Comparison of ENCODE assay signal across 20 cellular contexts in genomic region chr3:106229495-106230278, GRCh38.
DNase-seq lines count a peak whose midpoint lies in the region; ATAC-seq and TF ChIP-seq lines count a peak whose summit lies in the region.
"Had no signal": no experiment of that assay in that cellular context is flagged by ENCODE, and none has a peak within 500 bp of the region (broad histone marks: within the 10 kb centered on the region; RNA-seq: fewer than 3 reads in every experiment).

No MANE protein-coding gene starts in this region.

- no peaks in the 10 kb centered on the region for H3K27me3 Mint-ChIP-seq in activated T-cell treated with anti-CD3 and anti-CD28 coated beads, Interleukin-2, amount 50 U/mL, for 24 hours
- H3K27me3 Mint-ChIP-seq in activated T-cell treated with anti-CD3 and anti-CD28 coated beads, Interleukin-2, amount 50 U/mL, for 4 hours (ENCODE audit: low read depth) = no peaks in the 10 kb centered on the region
- H3K27me3 Mint-ChIP-seq in activated naive CD8-positive, alpha-beta T cell treated with anti-CD3 and anti-CD28 coated beads, Interleukin-2, amount 50 U/mL, for 24 hours = no peaks in the 10 kb centered on the region
- H3K27me3 Mint-ChIP-seq: IgD-negative memory B cell had no signal

- no peak overlapping the region for H3K4me3 ChIP-seq in GM23248
- no peak overlapping the region for H3K4me3 ChIP-seq in OCI-LY7 (ENCODE audit: low read depth, low read length, poor library complexity, severe bottlenecking)
- H3K4me3 ChIP-seq: pancreas, skin epidermis, tibial nerve had no signal

- H3K4me1 ChIP-seq in GM23248 (ENCODE audit: insufficient read depth) (peaks cover 30% of the 10 kb centered on the region), OCI-LY7 (ENCODE audit: insufficient read depth, low read length, poor library complexity, severe bottlenecking) (peaks cover 16% of the 10 kb centered on the region)
- H3K4me1 ChIP-seq: foreskin keratinocyte, pancreas, tibial nerve had no signal

- no peak for TF ChIP-seq CTCF in OCI-LY7 (conservative IDR thresholded peaks at IDR 0.05; ENCODE audit: low read length)

- BruUV-seq in OCI-LY7 (replicated peaks; lab: Mats Ljungman, UMichigan) = no TSS peak

- H3K9me3 Mint-ChIP-seq in activated T-cell treated with anti-CD3 and anti-CD28 coated beads, Interleukin-2, amount 50 U/mL, for 24 hours = peaks cover 12% of the 10 kb centered on the region
- peaks cover 10% of the 10 kb centered on the region for H3K9me3 Mint-ChIP-seq in activated T-cell treated with anti-CD3 and anti-CD28 coated beads, Interleukin-2, amount 50 U/mL, for 4 hours
- H3K9me3 Mint-ChIP-seq in activated naive CD8-positive, alpha-beta T cell treated with anti-CD3 and anti-CD28 coated beads, Interleukin-2, amount 50 U/mL, for 24 hours = peaks cover 29% of the 10 kb centered on the region

- DNase-seq in activated T-cell treated with anti-CD3 and anti-CD28 coated beads, Interleukin-2, amount 50 U/mL, for 24 hours = no peak
- DNase-seq in activated T-cell treated with anti-CD3 and anti-CD28 coated beads, Interleukin-2, amount 50 U/mL, for 4 hours = no peak
- no peak for DNase-seq in GM23248
- DNase-seq in OCI-LY7 (ENCODE audit: low spot score) = no peak
- DNase-seq in activated naive CD8-positive, alpha-beta T cell treated with anti-CD3 and anti-CD28 coated beads, Interleukin-2, amount 50 U/mL, for 24 hours = no peak
- no peak for DNase-seq in Kasumi-1 (lab: John Stamatoyannopoulos, UW)
- DNase-seq: ACHN; activated CD4-positive, alpha-beta T cell treated with anti-CD3 and anti-CD28 coated beads for 4 hours; caudate nucleus; foreskin keratinocyte; H7; NCI-H2081; NCI-H226; NCI-H69; pancreas; retina had no signal

- intact Hi-C loops in OCI-LY7 (cut with micrococcal nuclease; ENCODE audit: unreplicated experiment) = no loop called here

- 77 to 85% methylated on average over 4 of the region's 4 CpGs for WGBS in GM23248 (ENCODE audit: low coverage in 1 of 2, low lambda C conversion rate in 2 of 2, missing lambda C conversion rate in 2 of 2), 2 experiments

- H3K27ac Mint-ChIP-seq in activated T-cell treated with anti-CD3 and anti-CD28 coated beads, Interleukin-2, amount 50 U/mL, for 24 hours = peak overlapping the region; percentile 22
- H3K27ac Mint-ChIP-seq in activated naive CD8-positive, alpha-beta T cell treated with anti-CD3 and anti-CD28 coated beads, Interleukin-2, amount 50 U/mL, for 24 hours = peak overlapping the region; percentile 83

- H3K27ac ChIP-seq in GM23248 (no peak overlapping the region), OCI-LY7 (ENCODE audit: low read depth, low read length, poor library complexity, severe bottlenecking) (no peak overlapping the region)
- H3K27ac ChIP-seq: foreskin keratinocyte, pancreas, skin epidermis, tibial nerve had no signal

- peaks cover 5% of the 10 kb centered on the region; the same call in 1 of the 2 replicates for H3F3A ChIP-seq in GM23248 (ENCODE audit: insufficient read depth)

- H3K4me1 Mint-ChIP-seq in activated T-cell treated with anti-CD3 and anti-CD28 coated beads, Interleukin-2, amount 50 U/mL, for 24 hours (ENCODE audit: low read depth) = peaks cover 51% of the 10 kb centered on the region
- peaks cover 46% of the 10 kb centered on the region for H3K4me1 Mint-ChIP-seq in activated T-cell treated with anti-CD3 and anti-CD28 coated beads, Interleukin-2, amount 50 U/mL, for 4 hours (ENCODE audit: low read depth)
- H3K4me1 Mint-ChIP-seq in activated naive CD8-positive, alpha-beta T cell treated with anti-CD3 and anti-CD28 coated beads, Interleukin-2, amount 50 U/mL, for 24 hours = peaks cover 65% of the 10 kb centered on the region

- POLR2A ChIA-PET in OCI-LY7 (lab: Charles Lee) = interaction anchor here (0.9 to 2.1 kb wide), 3 partner anchors 14 to 72 kb away, joined by 3 to 8 read pairs (median 5); no protein-coding TSS in a partner anchor

- H3K4me2 ChIP-seq in GM23248 (ENCODE audit: unreplicated experiment) (no peak overlapping the region), OCI-LY7 (ENCODE audit: low read length) (peak overlapping the region; percentile 52)

- no peak overlapping the region for H3K4me3 Mint-ChIP-seq in activated T-cell treated with anti-CD3 and anti-CD28 coated beads, Interleukin-2, amount 50 U/mL, for 24 hours
- H3K4me3 Mint-ChIP-seq in activated T-cell treated with anti-CD3 and anti-CD28 coated beads, Interleukin-2, amount 50 U/mL, for 4 hours = no peak overlapping the region
- peak overlapping the region; percentile 2 for H3K4me3 Mint-ChIP-seq in activated naive CD8-positive, alpha-beta T cell treated with anti-CD3 and anti-CD28 coated beads, Interleukin-2, amount 50 U/mL, for 24 hours
- H3K4me3 Mint-ChIP-seq: IgD-negative memory B cell had no signal

- H3K9ac ChIP-seq in GM23248 = no peak overlapping the region

- no peaks in the 10 kb centered on the region for H3K9me2 ChIP-seq in GM23248 (ENCODE audit: insufficient read depth)
- no peaks in the 10 kb centered on the region for H3K9me2 ChIP-seq in OCI-LY7 (ENCODE audit: insufficient read depth, low read length)

- no peaks in the 10 kb centered on the region for H4K20me1 ChIP-seq in GM23248 (ENCODE audit: insufficient read depth)
- H4K20me1 ChIP-seq in OCI-LY7 (ENCODE audit: insufficient read depth, low read length) = no peaks in the 10 kb centered on the region

- H3K36me3 ChIP-seq in GM23248 (ENCODE audit: low read depth) (no peaks in the 10 kb centered on the region), OCI-LY7 (ENCODE audit: insufficient read depth, low read length) (no peaks in the 10 kb centered on the region)
- H3K36me3 ChIP-seq: pancreas, tibial nerve had no signal

- peak overlapping the region; percentile 62; the same call in 1 of the 2 replicates for H2AFZ ChIP-seq in GM23248
- H2AFZ ChIP-seq in OCI-LY7 (ENCODE audit: low read length) = peak overlapping the region; percentile 48; the same call in 1 of the 2 replicates

- in situ Hi-C loops in GM23248 (cut with MboI) = no loop called here

- H3K9me3 ChIP-seq in GM23248 (ENCODE audit: low read depth) = no peaks in the 10 kb centered on the region
- H3K9me3 ChIP-seq in OCI-LY7 (ENCODE audit: low read length) = no peaks in the 10 kb centered on the region
- H3K9me3 ChIP-seq: pancreas, tibial nerve had no signal

- H3K27me3 ChIP-seq in GM23248 (replicated peaks; ENCODE audit: insufficient read depth) = no peaks in the 10 kb centered on the region
- H3K27me3 ChIP-seq: foreskin keratinocyte, pancreas, tibial nerve had no signal

- no peaks in the 10 kb centered on the region for H3K79me2 ChIP-seq in GM23248 (ENCODE audit: insufficient read depth)
- H3K79me2 ChIP-seq in OCI-LY7 (ENCODE audit: insufficient read depth, low read depth, low read length) = no peaks in the 10 kb centered on the region

- no peak for ATAC-seq in activated T-cell treated with anti-CD3 and anti-CD28 coated beads, Interleukin-2, amount 50 U/mL, for 4 hours
- ATAC-seq in activated naive CD8-positive, alpha-beta T cell treated with anti-CD3 and anti-CD28 coated beads, Interleukin-2, amount 50 U/mL, for 24 hours = no peak
- ATAC-seq in GM21390 (IDR thresholded peaks at IDR 0.05; ENCODE audit: unreplicated experiment) = no peak
- ATAC-seq: foreskin keratinocyte, pancreas had no signal

- peaks cover 12% of the 10 kb centered on the region for H3K36me3 Mint-ChIP-seq in activated T-cell treated with anti-CD3 and anti-CD28 coated beads, Interleukin-2, amount 50 U/mL, for 24 hours (ENCODE audit: low read depth)
- H3K36me3 Mint-ChIP-seq in activated T-cell treated with anti-CD3 and anti-CD28 coated beads, Interleukin-2, amount 50 U/mL, for 4 hours (ENCODE audit: insufficient read depth) = no peaks in the 10 kb centered on the region
- H3K36me3 Mint-ChIP-seq in activated naive CD8-positive, alpha-beta T cell treated with anti-CD3 and anti-CD28 coated beads, Interleukin-2, amount 50 U/mL, for 24 hours (ENCODE audit: low read depth) = peaks cover 43% of the 10 kb centered on the region
- H3K36me3 Mint-ChIP-seq: IgD-negative memory B cell had no signal

- CTCF ChIA-PET in OCI-LY7 (lab: Charles Lee; ENCODE audit: unreplicated experiment) = no interaction called here
